Comparison of ENCODE assay signal across 14 cellular contexts in the genomic region with DNA sequence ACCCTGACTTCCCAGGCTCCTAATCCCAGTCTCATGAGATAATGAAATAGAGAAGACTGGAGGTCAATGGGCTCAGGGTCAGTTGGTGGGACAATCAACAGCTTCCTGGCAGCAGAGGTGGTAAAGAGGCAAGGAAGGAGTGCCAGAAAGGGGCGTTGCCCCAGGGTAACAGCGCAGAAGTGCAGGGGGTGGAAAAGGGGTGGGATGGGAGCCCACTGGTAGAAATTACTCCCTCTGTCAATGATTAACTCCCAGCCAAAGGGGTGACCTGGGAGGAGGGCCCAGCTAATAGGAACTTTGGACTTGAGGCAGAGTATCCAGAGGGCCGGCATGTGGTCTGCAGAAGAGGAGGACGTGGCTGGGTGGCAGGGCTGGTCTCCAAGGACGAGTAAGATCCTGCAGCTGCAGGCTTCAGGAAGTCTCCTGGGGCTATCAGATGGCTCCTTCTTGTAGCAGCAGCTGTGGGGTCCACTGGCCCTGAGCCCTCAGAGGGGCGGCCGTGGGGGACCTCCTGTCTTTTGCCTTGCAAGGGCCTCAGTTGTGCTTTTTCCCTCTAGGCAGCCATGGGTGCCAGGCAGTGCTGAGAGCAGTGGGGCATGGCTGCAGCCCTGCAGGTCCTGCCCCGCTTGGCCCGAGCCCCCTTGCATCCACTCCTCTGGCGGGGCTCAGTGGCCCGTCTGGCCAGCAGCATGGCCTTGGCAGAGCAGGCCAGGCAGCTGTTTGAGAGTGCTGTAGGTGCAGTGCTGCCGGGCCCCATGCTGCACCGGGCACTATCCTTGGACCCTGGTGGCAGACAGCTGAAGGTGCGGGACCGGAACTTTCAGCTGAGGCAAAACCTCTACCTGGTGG. TPM values are rescaled to one million over a fixed set of nuclear protein-coding genes. Genes with fewer than 3 reads are reported as not detected.
A peak's percentile ranks its signal among the peaks of the same experiment; 100 is the strongest.
DNase-seq lines count a peak whose midpoint lies in the region; ATAC-seq and TF ChIP-seq lines count a peak whose summit lies in the region.
"Had no signal": no experiment of that assay in that cellular context is flagged by ENCODE, and none has a peak within 500 bp of the region (broad histone marks: within the 10 kb centered on the region; RNA-seq: fewer than 3 reads in every experiment).

No MANE protein-coding gene starts in this region.

- H2BK5ac ChIP-seq in mesenchymal stem cell (ENCODE audit: low read depth, low read length, poor library complexity, severe bottlenecking), result no peak overlapping the region

- no peak overlapping the region for H4K91ac ChIP-seq in mesenchymal stem cell (ENCODE audit: low read length)

- H2AFZ ChIP-seq in mesenchymal stem cell (ENCODE audit: low read depth, low read length), result no peak overlapping the region

- H3K9me3 Mint-ChIP-seq in natural killer cell treated with Interleukin-12 subunit alpha and Interleukin-12 subunit beta and Interleukin-15 and Interleukin-18, amount 100 ng/mL, for 72 hours, result no peaks in the 10 kb centered on the region
- H3K9me3 Mint-ChIP-seq in natural killer cell, result no peaks in the 10 kb centered on the region
- H3K9me3 Mint-ChIP-seq: activated T-helper 17 cell treated with anti-CD3 and anti-CD28 coated beads, Interleukin-2, amount 50 U/mL, for 72 hours had no signal

- H3K4me2 ChIP-seq in mesenchymal stem cell (ENCODE audit: low read length, poor library complexity, severe bottlenecking), result peak overlapping the region; percentile 20

- TF ChIP-seq POLR2A in body of pancreas (IDR thresholded peaks at IDR 0.05), result peak; percentile 15 to 54 (median 29)

- H3K23ac ChIP-seq in mesenchymal stem cell (ENCODE audit: low read length in 2 of 2), result no peak overlapping the region

- H3K9me3 ChIP-seq in body of pancreas (no peaks in the 10 kb centered on the region), mesenchymal stem cell (ENCODE audit: control insufficient read depth, low read length) (no peaks in the 10 kb centered on the region), aorta (ENCODE audit: control insufficient read depth, low read length) (no peaks in the 10 kb centered on the region)

- no peak overlapping the region for H4K8ac ChIP-seq in mesenchymal stem cell (ENCODE audit: low read length)

- peak overlapping the region in 1 of 2 donors; percentile 99 for H3K27ac Mint-ChIP-seq in natural killer cell treated with Interleukin-12 subunit alpha and Interleukin-12 subunit beta and Interleukin-15 and Interleukin-18, amount 100 ng/mL, for 72 hours
- peak overlapping the region in 1 of 2 donors; percentile 100 for H3K27ac Mint-ChIP-seq in natural killer cell

- no peak overlapping the region for H2BK120ac ChIP-seq in mesenchymal stem cell (ENCODE audit: low read depth, low read length)

- peak; percentile 53 for DNase-seq in natural killer cell treated with Interleukin-12 subunit alpha and Interleukin-12 subunit beta and Interleukin-15 and Interleukin-18, amount 100 ng/mL, for 72 hours (ENCODE audit: low spot score)
- DNase-seq in natural killer cell (no peak), body of pancreas (peak; percentile 64 to 85 (median 84)), mesenchymal stem cell (no peak), aorta (peak; percentile 9 to 65), NCI-H2227 treated with DMSO at 0.1 percent for 48 hours (lab: John Stamatoyannopoulos, UW) (no peak)
- DNase-seq in activated CD4-positive, alpha-beta T cell treated with anti-CD3 and anti-CD28 coated beads for 48 hours, result no peak
- DNase-seq: AML-193; central memory CD4-positive, alpha-beta T cell; NCI-H1092; NCI-H69; SHP77 had no signal

- H3K79me1 ChIP-seq in mesenchymal stem cell (replicated peaks; ENCODE audit: low read length, poor library complexity, severe bottlenecking), result peaks cover 33% of the 10 kb centered on the region

- H3K14ac ChIP-seq in mesenchymal stem cell (ENCODE audit: low read length in 2 of 2), result no peak overlapping the region

- peak overlapping the region; percentile 97 for H3K4me3 Mint-ChIP-seq in natural killer cell treated with Interleukin-12 subunit alpha and Interleukin-12 subunit beta and Interleukin-15 and Interleukin-18, amount 100 ng/mL, for 72 hours
- no peak overlapping the region for H3K4me3 Mint-ChIP-seq in natural killer cell

- no peak overlapping the region for H2BK15ac ChIP-seq in mesenchymal stem cell (ENCODE audit: low read depth, poor library complexity, severe bottlenecking)

- H3K4me1 ChIP-seq in body of pancreas, result peaks cover 59% of the 10 kb centered on the region
- peaks cover 24% of the 10 kb centered on the region for H3K4me1 ChIP-seq in mesenchymal stem cell (ENCODE audit: control insufficient read depth, insufficient read depth, low read depth, low read length)
- H3K4me1 ChIP-seq in aorta (ENCODE audit: control insufficient read depth in 1 of 2, insufficient read depth in 2 of 2, low read length in 2 of 2), result peaks cover 0 to 2% of the 10 kb centered on the region in 2 donors

- TF ChIP-seq CTCF in natural killer cell (IDR thresholded peaks at IDR 0.05) (no peak), body of pancreas (IDR thresholded peaks at IDR 0.05) (peak in 4 of 7 experiments; percentile 6 to 20 (median 11))

- H2BK12ac ChIP-seq in mesenchymal stem cell (ENCODE audit: low read length in 2 of 2), result no peak overlapping the region

- H3K4me1 Mint-ChIP-seq in natural killer cell treated with Interleukin-12 subunit alpha and Interleukin-12 subunit beta and Interleukin-15 and Interleukin-18, amount 100 ng/mL, for 72 hours (ENCODE audit: low read depth in 2 of 2), result peaks cover 25 to 31% of the 10 kb centered on the region in 2 donors
- H3K4me1 Mint-ChIP-seq in natural killer cell, result peaks cover 30 to 45% of the 10 kb centered on the region in 2 donors

- intact Hi-C loops in natural killer cell (cut with micrococcal nuclease) (loop anchor here (2.0 kb wide), 1 partner anchor 15 kb away; no protein-coding TSS in a partner anchor), body of pancreas (cut with DNase I) (loop anchor here (5.0 kb wide), 1 partner anchor 52 kb away; no protein-coding TSS in a partner anchor), aorta (cut with DNase I) (loop anchor here (5.0 to 10.0 kb wide), 2 partner anchors 53 to 165 kb away; a partner anchor contains a TSS)

- H3K4me3 ChIP-seq in body of pancreas (peak overlapping the region in 1 of 2 donors; percentile 4), mesenchymal stem cell (ENCODE audit: insufficient read depth in 1 of 2, low read depth in 1 of 2, low read length in 2 of 2) (no peak overlapping the region), aorta (ENCODE audit: low read length in 2 of 2) (no peak overlapping the region)

- H3K36me3 ChIP-seq in body of pancreas (replicated peaks in 1 of 2; ENCODE audit: insufficient read depth in 1 of 2, low read depth in 2 of 2) (peaks cover 0 to 3% of the 10 kb centered on the region in 2 donors), mesenchymal stem cell (ENCODE audit: control insufficient read depth in 1 of 2, insufficient read depth in 2 of 2, low read depth in 1 of 2, low read length in 2 of 2) (peaks cover 30 to 46% of the 10 kb centered on the region in 2 experiments), aorta (ENCODE audit: control insufficient read depth in 1 of 2, insufficient read depth in 2 of 2, low read length in 1 of 2) (no peaks in the 10 kb centered on the region)

- no peak for ATAC-seq in natural killer cell treated with Interleukin-12 subunit alpha and Interleukin-12 subunit beta and Interleukin-15 and Interleukin-18, amount 100 ng/mL, for 72 hours
- ATAC-seq in natural killer cell (no peak), body of pancreas (peak; percentile 51), aorta (ENCODE audit: low FRiP score) (no peak), GM21786 (IDR thresholded peaks at IDR 0.05; ENCODE audit: unreplicated experiment) (no peak)
- ATAC-seq: activated T-helper 17 cell treated with anti-CD3 and anti-CD28 coated beads, Interleukin-2, amount 50 U/mL, for 72 hours had no signal

- H3K27ac ChIP-seq in body of pancreas (peak overlapping the region; percentile 58 to 100 (median 99)), mesenchymal stem cell (ENCODE audit: low read length, poor library complexity, severe bottlenecking) (no peak overlapping the region), aorta (ENCODE audit: low read depth in 1 of 2, low read length in 2 of 2) (no peak overlapping the region)

- H3K27me3 Mint-ChIP-seq in natural killer cell treated with Interleukin-12 subunit alpha and Interleukin-12 subunit beta and Interleukin-15 and Interleukin-18, amount 100 ng/mL, for 72 hours, result no peaks in the 10 kb centered on the region
- no peaks in the 10 kb centered on the region for H3K27me3 Mint-ChIP-seq in natural killer cell (ENCODE audit: low read depth in 2 of 2)
- H3K27me3 Mint-ChIP-seq: activated T-helper 17 cell treated with anti-CD3 and anti-CD28 coated beads, Interleukin-2, amount 50 U/mL, for 72 hours had no signal

- H3K36me3 Mint-ChIP-seq in natural killer cell treated with Interleukin-12 subunit alpha and Interleukin-12 subunit beta and Interleukin-15 and Interleukin-18, amount 100 ng/mL, for 72 hours, result peaks cover 5% of the 10 kb centered on the region
- H3K36me3 Mint-ChIP-seq in natural killer cell, result no peaks in the 10 kb centered on the region

- H3K18ac ChIP-seq in mesenchymal stem cell (ENCODE audit: low read depth in 1 of 2, low read length in 2 of 2), result no peak overlapping the region

- no peak overlapping the region for H3K9ac ChIP-seq in mesenchymal stem cell (ENCODE audit: low read length)

- H3K27me3 ChIP-seq in body of pancreas (no peaks in the 10 kb centered on the region), mesenchymal stem cell (ENCODE audit: control insufficient read depth in 1 of 2, insufficient read depth in 1 of 2, low read length in 2 of 2) (no peaks in the 10 kb centered on the region), aorta (ENCODE audit: control insufficient read depth in 1 of 2, insufficient read depth in 2 of 2, low read length in 1 of 2) (no peaks in the 10 kb centered on the region)

- H2AK5ac ChIP-seq in mesenchymal stem cell (ENCODE audit: low read length, severe bottlenecking), result no peak overlapping the region

- no peak overlapping the region for H3K4ac ChIP-seq in mesenchymal stem cell (ENCODE audit: low read depth in 1 of 2, low read length in 2 of 2)

- 7 to 22% methylated on average over 7 to 15 of the region's 15 CpGs for WGBS in body of pancreas, 2 donors
- 92% methylated on average over 15 of the region's 15 CpGs for WGBS in mesenchymal stem cell
- 79 to 82% methylated on average over 15 of the region's 15 CpGs for WGBS in aorta, 2 donors

RNA-seq across cellular contexts. Expression of a gene that starts 2.3 kb away (rescaled TPM):
- total RNA-seq in natural killer cell treated with Interleukin-12 subunit alpha and Interleukin-12 subunit beta and Interleukin-15 and Interleukin-18, amount 100 ng/mL, for 72 hours, result 10 to 100 TPM; 26.0 to 34.2 TPM
- 10 to 100 TPM; 43.3 to 60.8 (median 45.2) TPM for total RNA-seq in natural killer cell
- total RNA-seq in body of pancreas, result 10 to 100 TPM in 1 of 2 donors, 1 to 10 TPM in 1; 5.4 to 25.4 TPM
- 2.2 TPM for polyA plus RNA-seq in mesenchymal stem cell (2013, experiment 1 of 2)
- 2.4 TPM for polyA plus RNA-seq in mesenchymal stem cell (2013, experiment 2 of 2)
- 10 to 100 TPM in 1 of 2 donors, 1 to 10 TPM in 1; 9.7 to 13.9 TPM for total RNA-seq in aorta
- polyA plus RNA-seq in aorta, result 10 to 100 TPM in 1 of 2 donors, 1 to 10 TPM in 1; 9.9 to 15.6 TPM

RNA-seq across cellular contexts. Expression of a gene that starts 11.5 kb away (rescaled TPM):
- total RNA-seq in natural killer cell treated with Interleukin-12 subunit alpha and Interleukin-12 subunit beta and Interleukin-15 and Interleukin-18, amount 100 ng/mL, for 72 hours, result 10 to 100 TPM; 82.8 to 87.4 TPM
- total RNA-seq in natural killer cell (100 to 1,000 TPM; 108 to 131 (median 109) TPM), body of pancreas (10 to 100 TPM; 19.1 to 21.5 TPM), aorta (10 to 100 TPM; 58.1 to 72.4 TPM)
- polyA plus RNA-seq in mesenchymal stem cell (2013, experiment 1 of 2), result 29.2 TPM
- polyA plus RNA-seq in mesenchymal stem cell (2013, experiment 2 of 2), result 30.0 TPM
- 10 to 100 TPM; 27.9 to 31.6 TPM for polyA plus RNA-seq in aorta

RNA-seq across cellular contexts. Expression of a gene that starts 26.1 kb away (rescaled TPM):
- 10 to 100 TPM; 24.3 to 35.4 TPM for total RNA-seq in natural killer cell treated with Interleukin-12 subunit alpha and Interleukin-12 subunit beta and Interleukin-15 and Interleukin-18, amount 100 ng/mL, for 72 hours
- total RNA-seq in natural killer cell (10 to 100 TPM; 72.3 to 81.7 (median 74.2) TPM), body of pancreas (10 to 100 TPM in 1 of 2 donors, 1 to 10 TPM in 1; 6.0 to 14.8 TPM), aorta (10 to 100 TPM; 10.3 to 24.1 TPM)
- polyA plus RNA-seq in mesenchymal stem cell (2013, experiment 1 of 2), result 1.0 TPM
- 1.0 TPM for polyA plus RNA-seq in mesenchymal stem cell (2013, experiment 2 of 2)
- polyA plus RNA-seq in aorta, result 10 to 100 TPM in 1 of 2 donors, under 1 TPM in 1; 0.88 to 11.3 TPM

RNA-seq across cellular contexts. Expression of a gene that starts 44.4 kb away (rescaled TPM):
- 10 to 100 TPM; 45.7 to 47.7 TPM for total RNA-seq in natural killer cell treated with Interleukin-12 subunit alpha and Interleukin-12 subunit beta and Interleukin-15 and Interleukin-18, amount 100 ng/mL, for 72 hours
- total RNA-seq in natural killer cell (10 to 100 TPM; 66.0 to 83.7 (median 77.8) TPM), body of pancreas (10 to 100 TPM in 1 of 2 donors, 1 to 10 TPM in 1; 6.9 to 15.3 TPM), aorta (10 to 100 TPM; 26.7 to 43.4 TPM)
- 11.3 TPM for polyA plus RNA-seq in mesenchymal stem cell (2013, experiment 1 of 2)
- polyA plus RNA-seq in mesenchymal stem cell (2013, experiment 2 of 2), result 10.9 TPM
- 10 to 100 TPM; 26.2 to 33.7 TPM for polyA plus RNA-seq in aorta

RNA-seq across cellular contexts. Expression of a gene that starts 51.0 kb away (rescaled TPM):
- total RNA-seq in natural killer cell treated with Interleukin-12 subunit alpha and Interleukin-12 subunit beta and Interleukin-15 and Interleukin-18, amount 100 ng/mL, for 72 hours, result 100 to 1,000 TPM in 1 of 2 donors, 10 to 100 TPM in 1; 90.3 to 117 TPM
- total RNA-seq in natural killer cell, result 10 to 100 TPM; 49.2 to 76.6 (median 52.0) TPM
- 10 to 100 TPM; 26.7 to 35.8 TPM for total RNA-seq in body of pancreas
- 91.9 TPM for polyA plus RNA-seq in mesenchymal stem cell (2013, experiment 1 of 2)
- polyA plus RNA-seq in mesenchymal stem cell (2013, experiment 2 of 2), result 91.8 TPM
- total RNA-seq in aorta, result 10 to 100 TPM; 40.5 to 52.2 TPM
- 10 to 100 TPM; 42.3 to 48.0 TPM for polyA plus RNA-seq in aorta

Comparison
In these comparisons a context has a peak if more than half of its experiments do, and no peak if none do; other contexts are left out.
1. DNase-seq: peak in natural killer cell treated with Interleukin-12 subunit alpha and Interleukin-12 subunit beta and Interleukin-15 and Interleukin-18, amount 100 ng/mL, for 72 hours (single experiment), body of pancreas (4 of 4) and aorta (2 of 2); none in natural killer cell (single experiment), mesenchymal stem cell (single experiment), activated CD4-positive, alpha-beta T cell treated with anti-CD3 and anti-CD28 coated beads for 48 hours (single experiment) and NCI-H2227 treated with DMSO at 0.1 percent for 48 hours (single experiment).
2. H3K27ac ChIP-seq: peak in body of pancreas (4 of 4); none in mesenchymal stem cell (single experiment) and aorta (0 of 2).